21 cellular contexts compared by ENCODE assay signal in genomic region chr3:24363242-24363641, GRCh38.
DNase-seq lines count a peak whose midpoint lies in the region; ATAC-seq, FAIRE-seq and TF ChIP-seq lines count a peak whose summit lies in the region.
"Had no signal": no experiment of that assay in that cellular context is flagged by ENCODE, and none has a peak within 500 bp of the region (broad histone marks: within the 10 kb centered on the region; RNA-seq: fewer than 3 reads in every experiment).

No MANE protein-coding gene starts in this region.

- H3K27me3 ChIP-seq in body of pancreas (no peaks in the 10 kb centered on the region), small intestine (ENCODE audit: control insufficient read depth in 2 of 2, insufficient read depth in 2 of 2, low read length in 2 of 2) (no peaks in the 10 kb centered on the region)
- H3K27me3 ChIP-seq: heart left ventricle, sigmoid colon had no signal

- H3K4me3 ChIP-seq in HEK293 (ENCODE audit: low read depth, low read length) (no peak overlapping the region), body of pancreas (no peak overlapping the region), small intestine (ENCODE audit: low read depth in 1 of 2, low read length in 2 of 2) (no peak overlapping the region)
- H3K4me3 ChIP-seq: heart left ventricle, sigmoid colon had no signal

- ATAC-seq in body of pancreas, result peak; percentile 62
- ATAC-seq in left lobe of liver, result peak; percentile 76
- ATAC-seq in stimulated activated naive CD8-positive, alpha-beta T cell treated with anti-CD3 and anti-CD28 coated beads, Interleukin-15, Interleukin-2, amounts not matched to agents 100 U/mL and 50 U/mL, for 24 hours, result no peak
- ATAC-seq in HG03432 (IDR thresholded peaks at IDR 0.05; ENCODE audit: unreplicated experiment), result no peak
- no peak for ATAC-seq in GM19351 (IDR thresholded peaks at IDR 0.05; ENCODE audit: unreplicated experiment)
- ATAC-seq: activated naive CD4-positive, alpha-beta T cell treated with anti-CD3 and anti-CD28 coated beads, Interleukin-2, amount 50 U/mL, for 72 hours; heart left ventricle; natural killer cell; stimulated activated memory B cell treated with anti-CD40 and anti-IgM and Interleukin-4, amounts not matched to agents 10 μg/mL and 1 μg/mL and 100 μg/mL, for 72 hours; T-helper 17 cell had no signal

- TF ChIP-seq POLR2A in body of pancreas (IDR thresholded peaks at IDR 0.05), result no peak

- POLR2A ChIA-PET in HEK293 (lab: Yijun Ruan, JAX), result no interaction called here

- no peak for FAIRE-seq in small intestine (lab: Jason Lieb, UNC)

- WGBS in body of pancreas, 2 donors, result 0 to 7% methylated on average over 1 of the region's 1 CpG
- WGBS in small intestine, 3 donors, result 5 to 27% (median 7%) methylated on average over 1 of the region's 1 CpG

- H3K9me3 ChIP-seq in HEK293 (ENCODE audit: control insufficient read depth, insufficient read depth, low read depth, low read length) (no peaks in the 10 kb centered on the region), body of pancreas (no peaks in the 10 kb centered on the region), small intestine (ENCODE audit: control insufficient read depth, low read depth) (no peaks in the 10 kb centered on the region)
- H3K9me3 ChIP-seq: heart left ventricle, sigmoid colon had no signal

- DNase-seq in body of pancreas, result peak; percentile 21 to 63 (median 48)
- peak; percentile 71 for DNase-seq in left lobe of liver (ENCODE audit: low spot score)
- DNase-seq in small intestine, result peak; percentile 76
- DNase-seq in dedifferentiated amniotic fluid mesenchymal stem cell (ENCODE audit: extremely low spot score), result no peak
- no peak for DNase-seq in stimulated activated naive CD8-positive, alpha-beta T cell treated with anti-CD3 and anti-CD28 coated beads, Interleukin-15, Interleukin-2, amounts not matched to agents 100 U/mL and 50 U/mL, for 24 hours
- DNase-seq: activated CD4-positive, alpha-beta T cell treated with anti-CD3 and anti-CD28 coated beads for 1 hour; DMS79 treated with DMSO at 0.1 percent for 48 hours; heart left ventricle; HFFc6; kidney glomerular epithelial cell; natural killer cell; NCI-H1694; NCI-H510A treated with DMSO at 0.1 percent for 48 hours; sigmoid colon; stimulated activated CD4-positive, alpha-beta T cell treated with anti-CD3 and anti-CD28 coated beads, Interleukin-4, amount 100 ng/mL, for 4 hours; T-helper 17 cell had no signal

- H3K36me3 ChIP-seq in HEK293 (ENCODE audit: control insufficient read depth in 2 of 2, insufficient read depth in 1 of 2, low read length in 2 of 2), result no peaks in the 10 kb centered on the region
- no peaks in the 10 kb centered on the region for H3K36me3 ChIP-seq in body of pancreas (replicated peaks in 1 of 2; ENCODE audit: insufficient read depth in 1 of 2, low read depth in 2 of 2)
- H3K36me3 ChIP-seq in small intestine (ENCODE audit: control insufficient read depth in 2 of 2, insufficient read depth in 2 of 2, low read length in 2 of 2), result no peaks in the 10 kb centered on the region
- H3K36me3 ChIP-seq: heart left ventricle, sigmoid colon had no signal

- peaks cover 6% of the 10 kb centered on the region; the same call in 1 of the 2 replicates for H3K4me1 ChIP-seq in HEK293 (ENCODE audit: control insufficient read depth, insufficient read depth, low read length)
- peaks cover 48% of the 10 kb centered on the region for H3K4me1 ChIP-seq in body of pancreas
- no peaks in the 10 kb centered on the region for H3K4me1 ChIP-seq in small intestine (ENCODE audit: control insufficient read depth in 2 of 2, insufficient read depth in 1 of 2, low read depth in 1 of 2, low read length in 1 of 2)

- CTCF ChIA-PET in HEK293 (lab: Yijun Ruan, JAX), result no interaction called here

- TF ChIP-seq CTCF in HEK293 (tag by site-specific recombination; IDR thresholded peaks at IDR 0.05) (no peak), body of pancreas (IDR thresholded peaks at IDR 0.05) (no peak)

- intact Hi-C loops in body of pancreas (cut with DNase I), result no loop called here

- no peak overlapping the region for H3K27ac ChIP-seq in HEK293 (ENCODE audit: extremely low read depth, low read depth, low read length)
- peak overlapping the region in 3 of 4 donors; percentile 13 to 32 (median 16) for H3K27ac ChIP-seq in body of pancreas
- H3K27ac ChIP-seq in small intestine (ENCODE audit: low read depth in 1 of 2, low read length in 1 of 2), result no peak overlapping the region

TF ChIP-seq in HEK293, 187 proteins besides CTCF, POLR2A, EP300 and RAD21 (continues in another document):
- TF ChIP-seq BCL11A (tag by site-specific recombination; IDR thresholded peaks at IDR 0.05; ENCODE audit: low read depth), result no peak
- no peak for TF ChIP-seq ZNF157 (tag by site-specific recombination; IDR thresholded peaks at IDR 0.05)
- peak; percentile 81 for TF ChIP-seq ZSCAN16 (tag by site-specific recombination; IDR thresholded peaks at IDR 0.05)
- no peak for TF ChIP-seq ZNF529 (tag by site-specific recombination; IDR thresholded peaks at IDR 0.05; ENCODE audit: insufficient replicate concordance)
- TF ChIP-seq GLIS1 (tag by site-specific recombination; IDR thresholded peaks at IDR 0.05), result peak; percentile 37; the same call in 1 of the 2 replicates
- TF ChIP-seq, protein P1, sequence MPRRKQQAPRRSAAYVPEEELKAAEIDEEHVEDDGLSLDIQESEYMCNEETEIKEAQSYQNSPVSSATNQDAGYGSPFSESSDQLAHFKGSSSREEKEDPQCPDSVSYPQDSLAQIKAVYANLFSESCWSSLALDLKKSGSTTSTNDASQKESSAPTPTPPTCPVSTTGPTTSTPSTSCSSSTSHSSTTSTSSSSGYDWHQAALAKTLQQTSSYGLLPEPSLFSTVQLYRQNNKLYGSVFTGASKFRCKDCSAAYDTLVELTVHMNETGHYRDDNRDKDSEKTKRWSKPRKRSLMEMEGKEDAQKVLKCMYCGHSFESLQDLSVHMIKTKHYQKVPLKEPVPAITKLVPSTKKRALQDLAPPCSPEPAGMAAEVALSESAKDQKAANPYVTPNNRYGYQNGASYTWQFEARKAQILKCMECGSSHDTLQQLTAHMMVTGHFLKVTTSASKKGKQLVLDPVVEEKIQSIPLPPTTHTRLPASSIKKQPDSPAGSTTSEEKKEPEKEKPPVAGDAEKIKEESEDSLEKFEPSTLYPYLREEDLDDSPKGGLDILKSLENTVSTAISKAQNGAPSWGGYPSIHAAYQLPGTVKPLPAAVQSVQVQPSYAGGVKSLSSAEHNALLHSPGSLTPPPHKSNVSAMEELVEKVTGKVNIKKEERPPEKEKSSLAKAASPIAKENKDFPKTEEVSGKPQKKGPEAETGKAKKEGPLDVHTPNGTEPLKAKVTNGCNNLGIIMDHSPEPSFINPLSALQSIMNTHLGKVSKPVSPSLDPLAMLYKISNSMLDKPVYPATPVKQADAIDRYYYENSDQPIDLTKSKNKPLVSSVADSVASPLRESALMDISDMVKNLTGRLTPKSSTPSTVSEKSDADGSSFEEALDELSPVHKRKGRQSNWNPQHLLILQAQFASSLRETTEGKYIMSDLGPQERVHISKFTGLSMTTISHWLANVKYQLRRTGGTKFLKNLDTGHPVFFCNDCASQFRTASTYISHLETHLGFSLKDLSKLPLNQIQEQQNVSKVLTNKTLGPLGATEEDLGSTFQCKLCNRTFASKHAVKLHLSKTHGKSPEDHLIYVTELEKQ (tag by site-specific recombination; IDR thresholded peaks at IDR 0.05; ENCODE audit: borderline replicate concordance), result no peak
- TF ChIP-seq KLF16 (tag by site-specific recombination; IDR thresholded peaks at IDR 0.05), result no peak
- no peak for TF ChIP-seq ZNF704 (tag by site-specific recombination; IDR thresholded peaks at IDR 0.05)
- no peak for TF ChIP-seq ZBTB44 (tag by site-specific recombination; IDR thresholded peaks at IDR 0.05)
- TF ChIP-seq ZNF121 (tag by site-specific recombination; IDR thresholded peaks at IDR 0.05), result no peak
- peak; percentile 50; the same call in 1 of the 2 replicates for TF ChIP-seq ZNF600 (tag by site-specific recombination; IDR thresholded peaks at IDR 0.05)
- TF ChIP-seq ZNF416 (tag by site-specific recombination; IDR thresholded peaks at IDR 0.05), result no peak
- TF ChIP-seq ZNF146 (tag by site-specific recombination; IDR thresholded peaks at IDR 0.05), result no peak
- no peak for TF ChIP-seq ZNF777 (tag by site-specific recombination; IDR thresholded peaks at IDR 0.05; ENCODE audit: borderline replicate concordance)
- TF ChIP-seq ZNF133 (tag by site-specific recombination; IDR thresholded peaks at IDR 0.05), result no peak
- no peak for TF ChIP-seq BCL11B (tag by site-specific recombination; IDR thresholded peaks at IDR 0.05; ENCODE audit: low read depth)
- TF ChIP-seq, protein P2, sequence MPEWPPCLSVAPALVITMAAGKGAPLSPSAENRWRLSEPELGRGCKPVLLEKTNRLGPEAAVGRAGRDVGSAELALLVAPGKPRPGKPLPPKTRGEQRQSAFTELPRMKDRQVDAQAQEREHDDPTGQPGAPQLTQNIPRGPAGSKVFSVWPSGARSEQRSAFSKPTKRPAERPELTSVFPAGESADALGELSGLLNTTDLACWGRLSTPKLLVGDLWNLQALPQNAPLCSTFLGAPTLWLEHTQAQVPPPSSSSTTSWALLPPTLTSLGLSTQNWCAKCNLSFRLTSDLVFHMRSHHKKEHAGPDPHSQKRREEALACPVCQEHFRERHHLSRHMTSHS (tag by site-specific recombination; IDR thresholded peaks at IDR 0.05), result no peak

Comparison
In these comparisons a context has a peak if more than half of its experiments do, and no peak if none do; other contexts are left out.
1. H3K27ac ChIP-seq: peak in body of pancreas (3 of 4); none in HEK293 (single experiment) and small intestine (0 of 2).
2. ATAC-seq: peak in body of pancreas (single experiment) and left lobe of liver (single experiment); none in stimulated activated naive CD8-positive, alpha-beta T cell treated with anti-CD3 and anti-CD28 coated beads, Interleukin-15, Interleukin-2, amounts not matched to agents 100 U/mL and 50 U/mL, for 24 hours (single experiment), HG03432 (single experiment) and GM19351 (single experiment).
3. DNase-seq: peak in body of pancreas (4 of 4), left lobe of liver (single experiment) and small intestine (single experiment); none in dedifferentiated amniotic fluid mesenchymal stem cell (single experiment) and stimulated activated naive CD8-positive, alpha-beta T cell treated with anti-CD3 and anti-CD28 coated beads, Interleukin-15, Interleukin-2, amounts not matched to agents 100 U/mL and 50 U/mL, for 24 hours (single experiment).